Comparison of ENCODE assay signal across 3 cellular contexts in the genomic region with DNA sequence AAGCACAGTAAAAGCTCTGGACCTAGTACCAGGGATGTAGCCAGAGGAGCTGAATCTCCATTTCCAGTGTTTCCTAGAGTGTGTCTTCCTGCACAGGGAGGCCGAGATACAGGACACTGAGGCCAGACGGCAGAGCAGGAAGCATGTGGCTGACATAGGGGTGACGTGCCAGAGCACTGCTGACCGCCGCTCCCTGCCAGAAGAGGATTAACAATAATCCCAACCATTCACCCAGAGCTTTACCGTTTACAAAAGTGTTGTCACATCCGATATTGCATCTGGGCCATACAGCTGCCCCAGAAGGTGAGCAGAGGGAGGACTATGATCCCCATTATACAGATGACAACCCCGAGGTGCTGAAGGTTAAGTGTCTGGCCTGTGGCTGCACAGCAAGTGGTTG.
TF ChIP-seq lines count a peak whose summit lies in the region.

No MANE protein-coding gene starts in this region.

TF ChIP-seq in SK-N-SH, 30 proteins besides CTCF, POLR2A, EP300 and RAD21:
- TF ChIP-seq GABPA (IDR thresholded peaks at IDR 0.05; ENCODE audit: low read depth) (no peak), MXI1 (IDR thresholded peaks at IDR 0.05; ENCODE audit: low read depth, low read length) (no peak), YY1 (IDR thresholded peaks at IDR 0.05; ENCODE audit: low read depth) (no peak), RXRA (IDR thresholded peaks at IDR 0.05; ENCODE audit: borderline replicate concordance, low read depth) (no peak), NFIC (IDR thresholded peaks at IDR 0.05; ENCODE audit: borderline replicate concordance) (no peak), NRF1 (IDR thresholded peaks at IDR 0.05; ENCODE audit: low read depth, low read length) (no peak), CHD2 (IDR thresholded peaks at IDR 0.05; ENCODE audit: low read length, partially characterized antibody) (no peak), PBX3 (IDR thresholded peaks at IDR 0.05) (no peak), EZH2phosphoT487 (IDR thresholded peaks at IDR 0.05; ENCODE audit: borderline replicate concordance, low read depth) (no peak)
- TF ChIP-seq, protein P1, sequence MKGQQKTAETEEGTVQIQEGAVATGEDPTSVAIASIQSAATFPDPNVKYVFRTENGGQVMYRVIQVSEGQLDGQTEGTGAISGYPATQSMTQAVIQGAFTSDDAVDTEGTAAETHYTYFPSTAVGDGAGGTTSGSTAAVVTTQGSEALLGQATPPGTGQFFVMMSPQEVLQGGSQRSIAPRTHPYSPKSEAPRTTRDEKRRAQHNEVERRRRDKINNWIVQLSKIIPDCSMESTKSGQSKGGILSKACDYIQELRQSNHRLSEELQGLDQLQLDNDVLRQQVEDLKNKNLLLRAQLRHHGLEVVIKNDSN (IDR thresholded peaks at IDR 0.05; ENCODE audit: borderline replicate concordance, low read depth), result no peak

TF ChIP-seq in SK-N-SH treated with all-trans-retinoic acid at 6 μM for 48 hours, 23 proteins besides CTCF, POLR2A, EP300 and RAD21:
- TF ChIP-seq PATZ1 (CRISPR knock-in tag; IDR thresholded peaks at IDR 0.05; ENCODE audit: borderline replicate concordance) (no peak), ZNF70 (CRISPR knock-in tag; IDR thresholded peaks at IDR 0.05) (no peak), TSHZ2 (CRISPR knock-in tag; IDR thresholded peaks at IDR 0.05) (no peak), ZC3H10 (CRISPR knock-in tag; IDR thresholded peaks at IDR 0.05) (no peak), TOX (CRISPR knock-in tag; IDR thresholded peaks at IDR 0.05; ENCODE audit: borderline replicate concordance) (no peak)
- TF ChIP-seq, protein P2, sequence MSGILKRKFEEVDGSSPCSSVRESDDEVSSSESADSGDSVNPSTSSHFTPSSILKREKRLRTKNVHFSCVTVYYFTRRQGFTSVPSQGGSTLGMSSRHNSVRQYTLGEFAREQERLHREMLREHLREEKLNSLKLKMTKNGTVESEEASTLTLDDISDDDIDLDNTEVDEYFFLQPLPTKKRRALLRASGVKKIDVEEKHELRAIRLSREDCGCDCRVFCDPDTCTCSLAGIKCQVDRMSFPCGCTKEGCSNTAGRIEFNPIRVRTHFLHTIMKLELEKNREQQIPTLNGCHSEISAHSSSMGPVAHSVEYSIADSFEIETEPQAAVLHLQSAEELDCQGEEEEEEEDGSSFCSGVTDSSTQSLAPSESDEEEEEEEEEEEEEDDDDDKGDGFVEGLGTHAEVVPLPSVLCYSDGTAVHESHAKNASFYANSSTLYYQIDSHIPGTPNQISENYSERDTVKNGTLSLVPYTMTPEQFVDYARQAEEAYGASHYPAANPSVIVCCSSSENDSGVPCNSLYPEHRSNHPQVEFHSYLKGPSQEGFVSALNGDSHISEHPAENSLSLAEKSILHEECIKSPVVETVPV (CRISPR knock-in tag; IDR thresholded peaks at IDR 0.05), result no peak

TF ChIP-seq in HepG2, 621 proteins besides CTCF, POLR2A, EP300 and RAD21:
- TF ChIP-seq POLR2AphosphoS5 (IDR thresholded peaks at IDR 0.05; ENCODE audit: low read depth, low read length) (0 out of 2 replicates have a peak, but pooled peaks have one; percentile 22), SRSF1 (optimal IDR thresholded peaks at IDR 0.05; ENCODE audit: low read depth, low read length) (no peak), ZNF629 (CRISPR knock-in tag; conservative IDR thresholded peaks at IDR 0.05) (peak; percentile 63)
